ENCODE assay signal across 32 cellular contexts in the genomic region with DNA sequence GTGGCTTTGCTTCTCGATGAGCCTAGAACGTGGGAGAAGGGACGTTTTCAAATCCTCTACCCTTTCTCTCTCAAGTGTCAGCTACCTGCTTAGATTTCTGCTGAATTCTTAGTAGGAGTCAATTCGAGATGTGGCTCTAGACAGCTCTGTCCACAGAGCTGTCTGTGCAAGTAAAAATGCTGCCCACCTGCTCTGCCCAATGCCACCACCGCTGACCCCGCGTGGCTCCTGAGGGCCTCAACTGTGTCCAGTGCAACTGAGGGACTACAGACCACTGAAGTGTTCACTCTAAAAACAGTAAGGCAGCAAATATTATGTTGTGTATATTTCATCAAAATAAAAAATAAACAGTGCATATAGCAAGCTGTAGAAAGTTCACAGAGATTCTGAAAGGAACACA.
A peak's percentile ranks its signal among the peaks of the same experiment; 100 is the strongest.
DNase-seq lines count a peak whose midpoint lies in the region; FAIRE-seq and TF ChIP-seq lines count a peak whose summit lies in the region.
"Had no signal": no experiment of that assay in that cellular context is flagged by ENCODE, and none has a peak within 500 bp of the region (broad histone marks: within the 10 kb centered on the region; RNA-seq: fewer than 3 reads in every experiment).

No MANE protein-coding gene starts in this region.

- no peaks in the 10 kb centered on the region for H3K4me1 Mint-ChIP-seq in activated naive CD4-positive, alpha-beta T cell treated with anti-CD3 and anti-CD28 coated beads, Interleukin-2, amount 10 ng/mL, durations not matched to agents 7 days and 5 days
- H3K4me1 Mint-ChIP-seq: B cell; CD14-positive monocyte; CD4-positive, alpha-beta memory T cell; CD4-positive, CD25-positive, alpha-beta regulatory T cell; CD8-positive, alpha-beta memory T cell had no signal

- TF ChIP-seq EP300 in esophagus muscularis mucosa (IDR thresholded peaks at IDR 0.05), result no peak

- FAIRE-seq in D721Med (lab: Jason Lieb, UNC), result no peak
- FAIRE-seq: A204.1, A549 had no signal

- H3K4me3 ChIP-seq in esophagus muscularis mucosa, result no peak overlapping the region
- H3K4me3 ChIP-seq: A549; BLaER1; BLaER1 treated with 17β-estradiol and CSF1 and Interleukin-3, amounts not matched to agents 10 nM and 100 nM had no signal

- H3K27me3 ChIP-seq in esophagus muscularis mucosa, result no peaks in the 10 kb centered on the region
- H3K27me3 ChIP-seq: BE2C; BLaER1; BLaER1 treated with 17β-estradiol and CSF1 and Interleukin-3, amounts not matched to agents 10 nM and 100 nM had no signal

- H3K36me3 Mint-ChIP-seq in activated naive CD4-positive, alpha-beta T cell treated with anti-CD3 and anti-CD28 coated beads, Interleukin-2, amount 10 ng/mL, durations not matched to agents 7 days and 5 days, result no peaks in the 10 kb centered on the region
- H3K36me3 Mint-ChIP-seq: CD14-positive monocyte; CD4-positive, alpha-beta memory T cell; CD4-positive, CD25-positive, alpha-beta regulatory T cell; CD8-positive, alpha-beta memory T cell; CD8-positive, alpha-beta T cell had no signal

- 81% methylated on average over 7 of the region's 7 CpGs for WGBS in esophagus muscularis mucosa

- TF ChIP-seq CTCF in D721Med (IDR thresholded peaks at IDR 0.05; ENCODE audit: insufficient read depth, missing control alignments), result no peak
- TF ChIP-seq CTCF in esophagus muscularis mucosa (IDR thresholded peaks at IDR 0.05), result no peak

- no peaks in the 10 kb centered on the region for H3K4me1 ChIP-seq in esophagus muscularis mucosa
- H3K4me1 ChIP-seq: A549; BE2C; BLaER1; BLaER1 treated with 17β-estradiol and CSF1 and Interleukin-3, amounts not matched to agents 10 nM and 100 nM; Caco-2 had no signal

- H3K9me3 Mint-ChIP-seq in activated naive CD4-positive, alpha-beta T cell treated with anti-CD3 and anti-CD28 coated beads, Interleukin-2, amount 10 ng/mL, durations not matched to agents 7 days and 5 days, result no peaks in the 10 kb centered on the region
- H3K9me3 Mint-ChIP-seq: CD4-positive, alpha-beta T cell; CD8-positive, alpha-beta T cell had no signal

- TF ChIP-seq POLR2A in esophagus muscularis mucosa (IDR thresholded peaks at IDR 0.05; ENCODE audit: low read depth), result no peak

- no peaks in the 10 kb centered on the region for H3K9me3 ChIP-seq in esophagus muscularis mucosa
- H3K9me3 ChIP-seq: A549; BE2C; BLaER1; BLaER1 treated with 17β-estradiol and CSF1 and Interleukin-3, amounts not matched to agents 10 nM and 100 nM; Caco-2 had no signal

- H3K36me3 ChIP-seq in esophagus muscularis mucosa, result no peaks in the 10 kb centered on the region
- H3K36me3 ChIP-seq: BE2C; BLaER1; BLaER1 treated with 17β-estradiol and CSF1 and Interleukin-3, amounts not matched to agents 10 nM and 100 nM had no signal

- H3K27ac ChIP-seq in esophagus muscularis mucosa (replicated peaks in 1 of 4), result no peak overlapping the region
- H3K27ac ChIP-seq: 22Rv1; A549; BLaER1; BLaER1 treated with 17β-estradiol and CSF1 and Interleukin-3, amounts not matched to agents 10 nM and 100 nM; C4-2B had no signal

- DNase-seq in D721Med (ENCODE audit: insufficient read length, low spot score) (peak; percentile 13), esophagus muscularis mucosa (ENCODE audit: extremely low spot score) (peak; percentile 70), NCI-H774 (lab: John Stamatoyannopoulos, UW) (no peak)
- DNase-seq in activated naive CD4-positive, alpha-beta T cell treated with anti-CD3 and anti-CD28 coated beads, Interleukin-2, amount 10 ng/mL, durations not matched to agents 7 days and 5 days, result no peak
- DNase-seq: 8988T; ACHN; AML-193; BE2C; C1 segment of cervical spinal cord; Caco-2; Calu3; CD4-positive, alpha-beta memory T cell; CD4-positive, alpha-beta T cell; CD4-positive, CD25-positive, alpha-beta regulatory T cell; CD8-positive, alpha-beta memory T cell; CD8-positive, alpha-beta T cell; COR-L47; DMS 273 treated with DMSO at 0.1 percent for 48 hours; DMS153; DMS53; DMS79; DMS79 treated with DMSO at 0.1 percent for 48 hours; DND-41; EL had no signal

- peaks cover 7% of the 10 kb centered on the region for H3K27me3 Mint-ChIP-seq in activated naive CD4-positive, alpha-beta T cell treated with anti-CD3 and anti-CD28 coated beads, Interleukin-2, amount 10 ng/mL, durations not matched to agents 7 days and 5 days
- H3K27me3 Mint-ChIP-seq: B cell; CD4-positive, CD25-positive, alpha-beta regulatory T cell had no signal

- no peak overlapping the region for H3K27ac Mint-ChIP-seq in activated naive CD4-positive, alpha-beta T cell treated with anti-CD3 and anti-CD28 coated beads, Interleukin-2, amount 10 ng/mL, durations not matched to agents 7 days and 5 days
- H3K27ac Mint-ChIP-seq: B cell; CD14-positive monocyte; CD4-positive, alpha-beta memory T cell; CD4-positive, alpha-beta T cell; CD4-positive, CD25-positive, alpha-beta regulatory T cell; CD8-positive, alpha-beta memory T cell; CD8-positive, alpha-beta T cell had no signal

- intact Hi-C loops in esophagus muscularis mucosa (cut with DNase I), result no loop called here

- H3K4me3 Mint-ChIP-seq in activated naive CD4-positive, alpha-beta T cell treated with anti-CD3 and anti-CD28 coated beads, Interleukin-2, amount 10 ng/mL, durations not matched to agents 7 days and 5 days, result no peak overlapping the region
- H3K4me3 Mint-ChIP-seq: B cell; CD14-positive monocyte; CD4-positive, alpha-beta memory T cell; CD4-positive, alpha-beta T cell; CD4-positive, CD25-positive, alpha-beta regulatory T cell; CD8-positive, alpha-beta memory T cell; CD8-positive, alpha-beta T cell had no signal

- CTCF ChIA-PET in activated naive CD4-positive, alpha-beta T cell treated with anti-CD3 and anti-CD28 coated beads, Interleukin-2, amount 10 ng/mL, durations not matched to agents 7 days and 5 days (lab: Charles Lee), result no interaction called here

Comparison
In these comparisons a context has a peak if more than half of its experiments do, and no peak if none do; other contexts are left out.
1. DNase-seq: peak in D721Med (single experiment) and esophagus muscularis mucosa (single experiment); none in NCI-H774 (single experiment) and activated naive CD4-positive, alpha-beta T cell treated with anti-CD3 and anti-CD28 coated beads, Interleukin-2, amount 10 ng/mL, durations not matched to agents 7 days and 5 days (single experiment).